Comparison of ENCODE assay signal across 8 cellular contexts in genomic region chr18:23137093-23137640, GRCh38. TPM values are rescaled to one million over a fixed set of nuclear protein-coding genes. Genes with fewer than 3 reads are reported as not detected.
A peak's percentile ranks its signal among the peaks of the same experiment; 100 is the strongest.
DNase-seq lines count a peak whose midpoint lies in the region; ATAC-seq, FAIRE-seq and TF ChIP-seq lines count a peak whose summit lies in the region.

No MANE protein-coding gene starts in this region.

- H2AFZ ChIP-seq in HCT116 (ENCODE audit: low read depth, low read length, poor library complexity, severe bottlenecking), result no peak overlapping the region
- H2AFZ ChIP-seq in GM12878 (ENCODE audit: control insufficient read depth, low read depth, low read length), result peak overlapping the region; percentile 59

- H3K36me3 ChIP-seq in HCT116 (ENCODE audit: control insufficient read depth in 1 of 2, insufficient read depth in 2 of 2, low read length in 2 of 2), result no peaks in the 10 kb centered on the region
- H3K36me3 ChIP-seq in GM12878 (ENCODE audit: control insufficient read depth in 2 of 2, insufficient read depth in 2 of 2, low read length in 1 of 2), result no peaks in the 10 kb centered on the region
- no peaks in the 10 kb centered on the region for H3K36me3 ChIP-seq in mesodermal cell (ENCODE audit: control insufficient read depth, insufficient read depth, low read length)

- TF ChIP-seq EP300 in GM12878 (IDR thresholded peaks at IDR 0.05; ENCODE audit: borderline replicate concordance in 1 of 2, control insufficient read depth in 1 of 2, low read depth in 2 of 2, low read length in 2 of 2), result peak in 1 of 2 experiments; percentile 11; a peak in 1 of 4 replicates

- SMC1A ChIA-PET in GM12878 (lab: Charles Lee; ENCODE audit: uncharacterized antibody, unreplicated experiment), result interaction anchor here (0.5 to 5.4 kb wide), 14 partner anchors 10 to 275 kb away, joined by 3 to 30 read pairs (median 4); no protein-coding TSS in a partner anchor

- no peak for DNase-seq in AG04450 (ENCODE audit: low read depth, low spot score)
- no peak for DNase-seq in HCT116 (ENCODE audit: low read depth, low spot score)
- DNase-seq in GM12878 (ENCODE audit: low read depth, low spot score), result no peak
- no peak for DNase-seq in retina
- DNase-seq in COLO668 (lab: John Stamatoyannopoulos, UW; ENCODE audit: unreplicated experiment), result no peak
- DNase-seq in Ammon's horn (ENCODE audit: low spot score), result no peak
- DNase-seq in midbrain (lab: John Stamatoyannopoulos, UW), result no peak

- BruUV-seq in HCT116 (replicated peaks; lab: Mats Ljungman, UMichigan) (TSS peak; percentile 51), GM12878 (replicated peaks; lab: Mats Ljungman, UMichigan) (TSS peak; percentile 54)

- H3K4me1 ChIP-seq in HCT116 (ENCODE audit: control insufficient read depth in 1 of 2, insufficient read depth in 2 of 2, low read length in 2 of 2) (peaks cover 34 to 47% of the 10 kb centered on the region in 2 experiments), GM12878 (ENCODE audit: control insufficient read depth, insufficient read depth, low read length) (peaks cover 23% of the 10 kb centered on the region), mesodermal cell (ENCODE audit: control insufficient read depth, insufficient read depth, low read length, poor library complexity, severe bottlenecking) (peaks cover 17% of the 10 kb centered on the region)

- H3K4me2 ChIP-seq in HCT116 (ENCODE audit: low read length), result peak overlapping the region; percentile 96
- peak overlapping the region; percentile 92 for H3K4me2 ChIP-seq in GM12878 (ENCODE audit: control insufficient read depth, insufficient read depth)

- RAD21 ChIA-PET in HCT116 (lab: Charles Lee; ENCODE audit: low non-redundant PET in 1 of 2, low total read pairs in 2 of 2, uncharacterized antibody in 2 of 2, unreplicated experiment in 2 of 2) (no interaction called here), GM12878 (lab: Charles Lee; ENCODE audit: unreplicated experiment) (interaction anchor here (0.9 to 7.8 kb wide), 14 partner anchors 22 to 338 kb away, joined by 3 to 114 read pairs (median 3); no protein-coding TSS in a partner anchor)

- H3K9me2 ChIP-seq in HCT116 (ENCODE audit: insufficient read depth), result no peaks in the 10 kb centered on the region

- in situ Hi-C loops in GM12878 (cut with MboI), result loop anchor here (5.0 kb wide), 1 partner anchor 90 kb away; no protein-coding TSS in a partner anchor

- intact Hi-C loops in HCT116 (cut with micrococcal nuclease) (no loop called here), GM12878 (cut with micrococcal nuclease; ENCODE audit: unreplicated experiment) (loop anchor here (10.0 kb wide), 1 partner anchor 202 kb away; the partner anchor contains the start of gene RBBP8)

- H3K27me3 ChIP-seq in AG04450 (ENCODE audit: control insufficient read depth, insufficient read depth, low read length) (no peaks in the 10 kb centered on the region), HCT116 (ENCODE audit: insufficient read depth, low read length) (no peaks in the 10 kb centered on the region), GM12878 (replicated peaks in 1 of 2; ENCODE audit: control insufficient read depth in 2 of 2, insufficient read depth in 2 of 2, low read length in 1 of 2) (no peaks in the 10 kb centered on the region)

- H4K20me1 ChIP-seq in HCT116 (ENCODE audit: insufficient read depth) (no peaks in the 10 kb centered on the region), GM12878 (ENCODE audit: control insufficient read depth, insufficient read depth) (no peaks in the 10 kb centered on the region)

- POLR2A ChIA-PET in AG04450 (lab: Yijun Ruan, JAX) (no interaction called here), HCT116 (lab: Charles Lee) (no interaction called here), GM12878 (lab: Charles Lee) (interaction anchor here (0.6 to 7.1 kb wide), 6 partner anchors 89 to 222 kb away, joined by 3 to 86 read pairs (median 6); no protein-coding TSS in a partner anchor)

- no peak overlapping the region for H3K9ac ChIP-seq in HCT116 (ENCODE audit: low read length)
- H3K9ac ChIP-seq in GM12878 (ENCODE audit: control insufficient read depth, insufficient read depth, low read length), result peak overlapping the region; percentile 88

- no peaks in the 10 kb centered on the region; the same call in 1 of the 2 replicates for H3K9me3 ChIP-seq in AG04450 (ENCODE audit: control insufficient read depth, insufficient read depth, low read length)
- H3K9me3 ChIP-seq in HCT116 (ENCODE audit: control insufficient read depth in 1 of 2, insufficient read depth in 1 of 2, low read depth in 1 of 2, low read length in 2 of 2), result no peaks in the 10 kb centered on the region
- no peaks in the 10 kb centered on the region for H3K9me3 ChIP-seq in GM12878 (replicated peaks; ENCODE audit: control insufficient read depth, insufficient read depth, low read length)
- no peaks in the 10 kb centered on the region for H3K9me3 ChIP-seq in mesodermal cell (ENCODE audit: control insufficient read depth, low read length)

- H3K27ac ChIP-seq in AG04450 (ENCODE audit: low read depth, low read length) (no peak overlapping the region), HCT116 (ENCODE audit: low read depth, low read length) (no peak overlapping the region), GM12878 (ENCODE audit: control insufficient read depth, insufficient read depth) (peak overlapping the region; percentile 71), mesodermal cell (ENCODE audit: low read depth, low read length, severe bottlenecking) (no peak overlapping the region)

- no peak for TF ChIP-seq RAD21 in HCT116 (IDR thresholded peaks at IDR 0.05; ENCODE audit: low read depth)
- no peak for TF ChIP-seq RAD21 in GM12878 (IDR thresholded peaks at IDR 0.05; ENCODE audit: insufficient read depth, low read depth, low read length)

- under 1% methylated on average over 12 of the region's 12 CpGs for WGBS in GM12878 (ENCODE audit: insufficient coverage, insufficient replicate concordance, low lambda C conversion rate, missing lambda C conversion rate)
- WGBS in mesodermal cell (ENCODE audit: insufficient coverage in 2 of 2), 2 experiments, result 10% methylated on average over 11 to 12 of the region's 12 CpGs

- peak overlapping the region; percentile 75 for H3K4me3 ChIP-seq in AG04450 (ENCODE audit: low read depth, low read length)
- H3K4me3 ChIP-seq in HCT116 (replicated peaks in 1 of 2; ENCODE audit: low read depth in 1 of 2, low read length in 2 of 2), result peak overlapping the region in 1 of 2 experiments; percentile 67; a peak in 1 of 4 replicates
- peak overlapping the region; percentile 97 for H3K4me3 ChIP-seq in GM12878
- H3K4me3 ChIP-seq in mesodermal cell (ENCODE audit: extremely low read depth, insufficient read depth, low read length, poor library complexity, severe bottlenecking), result peak overlapping the region; percentile 55

- peaks cover 5% of the 10 kb centered on the region; the same call in 1 of the 2 replicates for H3K79me2 ChIP-seq in HCT116 (ENCODE audit: insufficient read depth, low read length)
- H3K79me2 ChIP-seq in GM12878 (ENCODE audit: control insufficient read depth, insufficient read depth, low read length), result peaks cover 72% of the 10 kb centered on the region

- ATAC-seq in HCT116 (no peak), GM12878 (peak; percentile 13)

- TF ChIP-seq POLR2A in HCT116 (IDR thresholded peaks at IDR 0.05; ENCODE audit: borderline replicate concordance, extremely low read depth, insufficient read depth, insufficient read length) (no peak), GM12878 (IDR thresholded peaks at IDR 0.05; ENCODE audit: low read depth, low read length) (no peak)

- TF ChIP-seq CTCF in AG04450 (IDR thresholded peaks at IDR 0.05; ENCODE audit: low read depth, low read length), result no peak
- no peak for TF ChIP-seq CTCF in HCT116 (IDR thresholded peaks at IDR 0.05 in 2 of 3, conservative IDR thresholded peaks at IDR 0.05 in 1 of 3; ENCODE audit: borderline replicate concordance in 1 of 3, insufficient read depth in 1 of 3, low read depth in 2 of 3, low read length in 2 of 3)
- TF ChIP-seq CTCF in GM12878 (IDR thresholded peaks at IDR 0.05 in 2 of 3, conservative IDR thresholded peaks at IDR 0.05 in 1 of 3; ENCODE audit: control insufficient read depth in 2 of 3, extremely low read depth in 1 of 3, insufficient read depth in 1 of 3, low read depth in 3 of 3, low read length in 3 of 3), result no peak

- CTCF ChIA-PET in AG04450 (lab: Charles Lee) (interaction anchor here (0.6 to 1.7 kb wide), 3 partner anchors 10 to 275 kb away, joined by 3 to 4 read pairs (median 3); no protein-coding TSS in a partner anchor), HCT116 (lab: Charles Lee) (no interaction called here), GM12878 (lab: Yijun Ruan, JAX) (interaction anchor here (0.7 to 2.9 kb wide), 8 partner anchors 47 to 285 kb away, joined by 3 to 14 read pairs (median 3); no protein-coding TSS in a partner anchor)

- no peak for FAIRE-seq in GM12878 (lab: Jason Lieb, UNC)

TF ChIP-seq in HCT116, 20 proteins besides CTCF, POLR2A, EP300 and RAD21:
- TF ChIP-seq EZH2 (IDR thresholded peaks at IDR 0.05), result no peak
- no peak for TF ChIP-seq YY1 (IDR thresholded peaks at IDR 0.05; ENCODE audit: extremely low read depth, insufficient replicate concordance, low read depth, low read length)
- no peak for TF ChIP-seq SP1 (IDR thresholded peaks at IDR 0.05; ENCODE audit: low read depth)

RNA-seq across cellular contexts. Expression of gene CABLES1, which starts 1.9 kb away (rescaled TPM):
- polyA plus RNA-seq in AG04450 (2011; rRNA removed) (25.7 and 29.6 TPM in 2 replicates), GM12878 (2011; rRNA removed) (24.3 and 27.2 TPM in 2 replicates), GM12878 (2014; fragmentation: Illumina TruSeq; extraction: Trizol) (9.4 and 13.3 TPM in 2 replicates), GM12878 (2014; fragmentation: Nextera tagmentation; extraction: Ambion mirVana) (1 to 10 TPM; 2.9 to 6.6 TPM), GM12878 (2014; rRNA removed) (8.0 and 8.8 TPM in 2 replicates), GM12878 (2016; fragmentation: Nextera tagmentation; extraction: Ambion mirVana) (1 to 10 TPM; 3.4 to 4.9 TPM)
- polyA minus RNA-seq in AG04450 (2011; rRNA and poly(A)+ RNA removed), result 24.5 TPM in 2 replicates
- total RNA-seq in HCT116 (2021; ENCODE audit: unreplicated experiment) (7.7 TPM), GM12878 (2014; rRNA removed) (11.5 and 14.4 TPM in 2 replicates), GM12878 (2014; rRNA removed; fragmentation: Illumina TruSeq; extraction: Trizol) (6.8 and 8.5 TPM in 2 replicates), GM12878 (2021) (14.5 and 15.6 TPM in 2 replicates)
- polyA plus RNA-seq in HCT116 (2012), result 4.1 and 4.9 TPM in 2 replicates
- 89.9 and 109 TPM in 2 replicates for total RNA-seq in GM12878 (2013; cell fraction: nucleolus; rRNA removed)
- 16.6 TPM for polyA plus RNA-seq in GM12878 (2011; ENCODE audit: low read depth)
- 20.0 and 24.5 TPM in 2 replicates for polyA plus RNA-seq in GM12878 (2011; cell fraction: cytosol; rRNA removed)
- polyA plus RNA-seq in GM12878 (2011; cell fraction: nucleus; rRNA removed), result 34.6 and 38.3 TPM in 2 replicates
- 21.2 and 25.6 TPM in 2 replicates for polyA plus RNA-seq in GM12878 (2012)
- 31.6 and 32.4 TPM in 2 replicates for polyA minus RNA-seq in GM12878 (2011; rRNA and poly(A)+ RNA removed)
- 11.0 and 14.5 TPM in 2 replicates for polyA minus RNA-seq in GM12878 (2011; cell fraction: cytosol; rRNA and poly(A)+ RNA removed)
- 29.9 and 39.4 TPM in 2 replicates for polyA minus RNA-seq in GM12878 (2011; cell fraction: nucleus; rRNA and poly(A)+ RNA removed)
- 5.5 TPM for polyA plus RNA-seq in mesodermal cell (2013, experiment 1 of 2)
- 4.6 TPM for polyA plus RNA-seq in mesodermal cell (2013, experiment 2 of 2)
